2 cellular contexts compared by ENCODE assay signal in genomic region chr1:160836981-160837557, GRCh38.
TF ChIP-seq lines count a peak whose summit lies in the region.

No MANE protein-coding gene starts in this region.

TF ChIP-seq in GM12878, 131 proteins besides CTCF, POLR2A, EP300 and RAD21:
- no peak for TF ChIP-seq IRF5 (IDR thresholded peaks at IDR 0.05; ENCODE audit: borderline replicate concordance)
- TF ChIP-seq RBBP5 (conservative IDR thresholded peaks at IDR 0.05) = no peak
- no peak for TF ChIP-seq USF2 (IDR thresholded peaks at IDR 0.05; ENCODE audit: borderline replicate concordance, low read depth, low read length)
- no peak for TF ChIP-seq BCL11A (IDR thresholded peaks at IDR 0.05; ENCODE audit: low read depth, low read length)
- no peak for TF ChIP-seq MLLT1 (IDR thresholded peaks at IDR 0.05)
- TF ChIP-seq, protein P1, sequence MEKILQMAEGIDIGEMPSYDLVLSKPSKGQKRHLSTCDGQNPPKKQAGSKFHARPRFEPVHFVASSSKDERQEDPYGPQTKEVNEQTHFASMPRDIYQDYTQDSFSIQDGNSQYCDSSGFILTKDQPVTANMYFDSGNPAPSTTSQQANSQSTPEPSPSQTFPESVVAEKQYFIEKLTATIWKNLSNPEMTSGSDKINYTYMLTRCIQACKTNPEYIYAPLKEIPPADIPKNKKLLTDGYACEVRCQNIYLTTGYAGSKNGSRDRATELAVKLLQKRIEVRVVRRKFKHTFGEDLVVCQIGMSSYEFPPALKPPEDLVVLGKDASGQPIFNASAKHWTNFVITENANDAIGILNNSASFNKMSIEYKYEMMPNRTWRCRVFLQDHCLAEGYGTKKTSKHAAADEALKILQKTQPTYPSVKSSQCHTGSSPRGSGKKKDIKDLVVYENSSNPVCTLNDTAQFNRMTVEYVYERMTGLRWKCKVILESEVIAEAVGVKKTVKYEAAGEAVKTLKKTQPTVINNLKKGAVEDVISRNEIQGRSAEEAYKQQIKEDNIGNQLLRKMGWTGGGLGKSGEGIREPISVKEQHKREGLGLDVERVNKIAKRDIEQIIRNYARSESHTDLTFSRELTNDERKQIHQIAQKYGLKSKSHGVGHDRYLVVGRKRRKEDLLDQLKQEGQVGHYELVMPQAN (conservative IDR thresholded peaks at IDR 0.05) = no peak
- no peak for TF ChIP-seq BMI1 (IDR thresholded peaks at IDR 0.05; ENCODE audit: borderline replicate concordance)
- no peak for TF ChIP-seq ETV6 (conservative IDR thresholded peaks at IDR 0.05 in 1 of 2, IDR thresholded peaks at IDR 0.05 in 1 of 2; ENCODE audit: borderline replicate concordance in 1 of 2, low read depth in 1 of 2)
- no peak for TF ChIP-seq SIN3A (IDR thresholded peaks at IDR 0.05; ENCODE audit: low read depth, low read length)

TF ChIP-seq in HEK293T, 16 proteins besides CTCF, POLR2A, EP300 and RAD21:
- TF ChIP-seq LEF1 (IDR thresholded peaks at IDR 0.05; ENCODE audit: borderline replicate concordance) = no peak
- TF ChIP-seq TARDBP (IDR thresholded peaks at IDR 0.05) = no peak
- no peak for TF ChIP-seq ARNT (IDR thresholded peaks at IDR 0.05)
- TF ChIP-seq SUZ12 (IDR thresholded peaks at IDR 0.05) = no peak
- no peak for TF ChIP-seq FOXM1 (IDR thresholded peaks at IDR 0.05; ENCODE audit: borderline replicate concordance)
- no peak for TF ChIP-seq FOXA1 (IDR thresholded peaks at IDR 0.05)
- TF ChIP-seq SP1 (IDR thresholded peaks at IDR 0.05) = no peak
- no peak for TF ChIP-seq HDGF (IDR thresholded peaks at IDR 0.05; ENCODE audit: borderline replicate concordance)
- no peak for TF ChIP-seq L3MBTL2 (conservative IDR thresholded peaks at IDR 0.05)
- no peak for TF ChIP-seq NFRKB (IDR thresholded peaks at IDR 0.05)
- no peak for TF ChIP-seq ZNF384 (IDR thresholded peaks at IDR 0.05)
- TF ChIP-seq FOXK2 (IDR thresholded peaks at IDR 0.05) = no peak
- TF ChIP-seq, protein P2, sequence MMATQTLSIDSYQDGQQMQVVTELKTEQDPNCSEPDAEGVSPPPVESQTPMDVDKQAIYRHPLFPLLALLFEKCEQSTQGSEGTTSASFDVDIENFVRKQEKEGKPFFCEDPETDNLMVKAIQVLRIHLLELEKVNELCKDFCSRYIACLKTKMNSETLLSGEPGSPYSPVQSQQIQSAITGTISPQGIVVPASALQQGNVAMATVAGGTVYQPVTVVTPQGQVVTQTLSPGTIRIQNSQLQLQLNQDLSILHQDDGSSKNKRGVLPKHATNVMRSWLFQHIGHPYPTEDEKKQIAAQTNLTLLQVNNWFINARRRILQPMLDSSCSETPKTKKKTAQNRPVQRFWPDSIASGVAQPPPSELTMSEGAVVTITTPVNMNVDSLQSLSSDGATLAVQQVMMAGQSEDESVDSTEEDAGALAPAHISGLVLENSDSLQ (IDR thresholded peaks at IDR 0.05) = no peak
TF ChIP-seq in HEK293T: peak in this region for 0.
